In the genomic region with DNA sequence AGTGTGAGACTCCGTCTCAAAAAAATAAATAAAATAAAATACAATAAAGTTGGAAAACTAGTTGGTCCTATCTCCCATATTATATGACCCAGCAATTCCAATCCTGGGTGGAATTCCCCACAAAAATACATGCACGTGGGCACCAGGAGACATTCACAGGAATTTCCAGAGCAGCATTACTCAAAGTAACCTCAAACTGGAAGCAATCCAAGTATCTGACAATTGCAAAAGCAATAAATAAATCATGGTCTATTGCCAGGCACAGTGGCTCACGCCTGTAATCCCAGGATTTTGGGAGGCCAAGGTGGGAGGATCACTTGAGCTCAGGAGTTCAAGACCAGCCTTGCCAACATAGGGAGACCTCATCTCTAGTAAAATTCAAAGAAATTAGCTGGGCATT, we compare ENCODE assay signal across 22 cellular contexts.
DNase-seq lines count a peak whose midpoint lies in the region; ATAC-seq, FAIRE-seq and TF ChIP-seq lines count a peak whose summit lies in the region.
"Had no signal": no experiment of that assay in that cellular context is flagged by ENCODE, and none has a peak within 500 bp of the region (broad histone marks: within the 10 kb centered on the region; RNA-seq: fewer than 3 reads in every experiment).

No MANE protein-coding gene starts in this region.

- H3K36me3 ChIP-seq in bronchial epithelial cell (ENCODE audit: control insufficient read depth, insufficient read depth, low read length) = no peaks in the 10 kb centered on the region
- H3K36me3 ChIP-seq: gastrocnemius medialis had no signal

- TF ChIP-seq CTCF in bronchial epithelial cell (IDR thresholded peaks at IDR 0.05; ENCODE audit: insufficient read depth, low read length, severe bottlenecking) = no peak
- no peak for TF ChIP-seq CTCF in foreskin fibroblast (IDR thresholded peaks at IDR 0.05; ENCODE audit: low read depth, low read length)

- H3K4me3 ChIP-seq in bronchial epithelial cell (ENCODE audit: low read depth, low read length) = no peak overlapping the region
- H3K4me3 ChIP-seq in foreskin fibroblast (ENCODE audit: low read depth in 1 of 2, low read length in 2 of 2) = no peak overlapping the region
- H3K4me3 ChIP-seq: gastrocnemius medialis had no signal

- no peak for FAIRE-seq in bronchial epithelial cell (lab: Jason Lieb, UNC)

- ATAC-seq in GM19463 (IDR thresholded peaks at IDR 0.05; ENCODE audit: unreplicated experiment) = no peak
- ATAC-seq: gastrocnemius medialis; Right ventricle myocardium inferior; stimulated activated naive CD8-positive, alpha-beta T cell treated with anti-CD3 and anti-CD28 coated beads, Interleukin-15, Interleukin-2, amounts not matched to agents 100 U/mL and 50 U/mL, for 24 hours had no signal

- H3K27me3 ChIP-seq in bronchial epithelial cell (ENCODE audit: control insufficient read depth, insufficient read depth, low read length) = no peaks in the 10 kb centered on the region
- H3K27me3 ChIP-seq: gastrocnemius medialis had no signal

- peak; percentile 23 for DNase-seq in Daoy (ENCODE audit: low read depth)
- peak; percentile 5 for DNase-seq in LoVo (ENCODE audit: low spot score)
- DNase-seq in bronchial epithelial cell (ENCODE audit: low read depth) = peak; percentile 50
- DNase-seq in iris pigment epithelial cell (ENCODE audit: low read depth) = peak; percentile 57
- DNase-seq in cortex of kidney (lab: John Stamatoyannopoulos, UW) = no peak
- no peak for DNase-seq in foreskin fibroblast
- no peak for DNase-seq in NCI-H345 treated with DMSO at 0.1 percent for 48 hours (lab: John Stamatoyannopoulos, UW; ENCODE audit: unreplicated experiment)
- DNase-seq: activated CD4-positive, alpha-beta memory T cell treated with anti-CD3 and anti-CD28 coated beads, Interleukin-2, amount 10 ng/mL, durations not matched to agents 7 days and 5 days; activated effector memory CD4-positive, alpha-beta T cell treated with anti-CD3 and anti-CD28 coated beads, Interleukin-2, amount 50 U/mL, for 16 hours; gastrocnemius medialis; H7; islet precursor cell; mesenchymal stem cell; naive thymus-derived CD8-positive, alpha-beta T cell; NCI-H1436 treated with DMSO at 0.1 percent for 48 hours; NCI-H2171; stimulated activated CD4-positive, alpha-beta T cell treated with anti-CD3 and anti-CD28 coated beads, Interleukin-12 subunit alpha, Interleukin-12 subunit beta, amount 100 ng/mL, for 4 hours; stimulated activated CD4-positive, alpha-beta T cell treated with anti-CD3 and anti-CD28 coated beads, Interleukin-4, amount 100 ng/mL, for 4 hours; stimulated activated naive CD8-positive, alpha-beta T cell treated with anti-CD3 and anti-CD28 coated beads, Interleukin-15, Interleukin-2, amounts not matched to agents 100 U/mL and 50 U/mL, for 24 hours; SW 1271 had no signal

Comparison
In these comparisons a context has a peak if more than half of its experiments do, and no peak if none do; other contexts are left out.
1. DNase-seq: peak in Daoy (single experiment), LoVo (single experiment), bronchial epithelial cell (single experiment) and iris pigment epithelial cell (single experiment); none in cortex of kidney (single experiment), foreskin fibroblast (0 of 2) and NCI-H345 treated with DMSO at 0.1 percent for 48 hours (single experiment).